Comparison of ENCODE assay signal across 1 cellular context in the genomic region with DNA sequence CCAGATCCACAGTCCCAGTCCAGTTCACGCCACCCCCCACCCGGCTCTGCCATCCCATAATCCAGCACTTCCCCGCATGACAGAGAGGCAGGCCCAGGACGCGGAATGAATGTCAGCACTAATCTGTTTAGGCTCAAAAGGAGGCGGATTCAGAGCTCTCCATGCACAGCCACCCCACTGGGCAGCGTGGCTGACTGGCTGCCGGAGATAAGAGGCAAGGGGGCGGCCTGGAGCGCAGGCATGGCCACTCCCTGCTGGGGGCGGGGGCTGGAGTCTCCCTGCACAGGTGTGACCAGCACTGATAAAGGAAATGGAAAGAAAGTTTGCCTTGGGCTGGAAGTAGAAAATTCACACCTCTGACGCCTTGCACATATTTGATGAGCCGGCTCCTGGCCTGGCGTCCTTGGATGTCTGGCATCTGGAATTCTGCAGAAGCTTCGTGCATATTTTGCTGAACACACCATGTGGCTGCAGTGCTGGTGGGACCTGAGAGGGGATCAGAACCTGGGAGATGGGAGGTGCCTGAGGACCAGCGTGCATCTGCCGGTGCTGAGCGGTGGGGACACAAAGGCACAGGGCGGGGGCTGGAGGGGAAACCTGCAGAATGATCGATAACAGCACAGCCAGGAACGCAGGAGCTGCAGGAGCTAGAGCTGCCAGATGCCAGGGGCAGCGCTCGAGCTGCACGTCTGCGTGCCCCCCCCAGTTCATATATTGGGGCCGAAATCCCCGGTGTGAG.
TF ChIP-seq lines count a peak whose summit lies in the region.

No MANE protein-coding gene starts in this region.

TF ChIP-seq in GM23338, 12 proteins besides CTCF, POLR2A, EP300 and RAD21 (continued from another document):
- TF ChIP-seq, protein P1, sequence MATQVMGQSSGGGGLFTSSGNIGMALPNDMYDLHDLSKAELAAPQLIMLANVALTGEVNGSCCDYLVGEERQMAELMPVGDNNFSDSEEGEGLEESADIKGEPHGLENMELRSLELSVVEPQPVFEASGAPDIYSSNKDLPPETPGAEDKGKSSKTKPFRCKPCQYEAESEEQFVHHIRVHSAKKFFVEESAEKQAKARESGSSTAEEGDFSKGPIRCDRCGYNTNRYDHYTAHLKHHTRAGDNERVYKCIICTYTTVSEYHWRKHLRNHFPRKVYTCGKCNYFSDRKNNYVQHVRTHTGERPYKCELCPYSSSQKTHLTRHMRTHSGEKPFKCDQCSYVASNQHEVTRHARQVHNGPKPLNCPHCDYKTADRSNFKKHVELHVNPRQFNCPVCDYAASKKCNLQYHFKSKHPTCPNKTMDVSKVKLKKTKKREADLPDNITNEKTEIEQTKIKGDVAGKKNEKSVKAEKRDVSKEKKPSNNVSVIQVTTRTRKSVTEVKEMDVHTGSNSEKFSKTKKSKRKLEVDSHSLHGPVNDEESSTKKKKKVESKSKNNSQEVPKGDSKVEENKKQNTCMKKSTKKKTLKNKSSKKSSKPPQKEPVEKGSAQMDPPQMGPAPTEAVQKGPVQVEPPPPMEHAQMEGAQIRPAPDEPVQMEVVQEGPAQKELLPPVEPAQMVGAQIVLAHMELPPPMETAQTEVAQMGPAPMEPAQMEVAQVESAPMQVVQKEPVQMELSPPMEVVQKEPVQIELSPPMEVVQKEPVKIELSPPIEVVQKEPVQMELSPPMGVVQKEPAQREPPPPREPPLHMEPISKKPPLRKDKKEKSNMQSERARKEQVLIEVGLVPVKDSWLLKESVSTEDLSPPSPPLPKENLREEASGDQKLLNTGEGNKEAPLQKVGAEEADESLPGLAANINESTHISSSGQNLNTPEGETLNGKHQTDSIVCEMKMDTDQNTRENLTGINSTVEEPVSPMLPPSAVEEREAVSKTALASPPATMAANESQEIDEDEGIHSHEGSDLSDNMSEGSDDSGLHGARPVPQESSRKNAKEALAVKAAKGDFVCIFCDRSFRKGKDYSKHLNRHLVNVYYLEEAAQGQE (IDR thresholded peaks at IDR 0.05; ENCODE audit: unreplicated experiment), result no peak
- no peak for TF ChIP-seq STAT1 (IDR thresholded peaks at IDR 0.05; ENCODE audit: unreplicated experiment)
